Comparison of ENCODE assay signal across 34 cellular contexts in the genomic region with DNA sequence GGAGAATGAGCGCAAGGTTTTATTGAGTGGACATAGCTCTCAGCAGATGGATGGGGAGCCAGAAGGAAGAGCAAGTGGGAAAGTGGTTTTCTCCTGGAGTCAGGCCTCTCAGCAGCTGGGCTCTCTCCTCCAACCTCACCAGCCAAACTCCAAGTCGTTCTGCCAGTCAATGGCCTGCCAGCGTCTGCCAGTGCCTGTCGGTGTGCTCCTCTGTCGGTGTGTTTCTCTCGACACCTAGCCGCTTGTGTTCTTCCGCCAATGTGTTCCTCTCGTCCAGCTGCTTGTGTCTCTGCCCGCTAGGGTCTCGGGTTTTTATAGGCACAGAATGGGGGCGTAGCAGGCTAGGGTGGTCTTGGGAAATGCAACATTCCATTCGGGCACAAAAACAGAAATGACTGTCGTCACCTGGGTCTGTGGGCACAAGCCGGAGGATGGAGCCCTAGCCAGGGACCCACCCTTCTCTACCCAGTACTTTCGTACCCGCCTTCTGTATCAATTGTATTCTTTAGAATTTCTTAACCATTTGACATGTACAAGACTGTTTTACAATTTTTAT.
"Had no signal": no experiment of that assay in that cellular context is flagged by ENCODE, and none has a peak within 500 bp of the region (broad histone marks: within the 10 kb centered on the region; RNA-seq: fewer than 3 reads in every experiment).

No MANE protein-coding gene starts in this region.

- H3K9me3 ChIP-seq: ascending aorta, Peyer's patch had no signal

- H3K4me1 Mint-ChIP-seq: activated B cell treated with CpG ODN at 0.5 μM for 24 hours; activated CD4-positive, alpha-beta memory T cell treated with anti-CD3 and anti-CD28 coated beads, Interleukin-2, amount 10 ng/mL, durations not matched to agents 7 days and 5 days; activated CD8-positive, alpha-beta memory T cell treated with anti-CD3 and anti-CD28 coated beads, Interleukin-2, amount 10 ng/mL, durations not matched to agents 7 days and 5 days; activated naive CD4-positive, alpha-beta T cell treated with anti-CD3 and anti-CD28 coated beads, Interleukin-2, amount 50 U/mL, for 24 hours; activated naive CD8-positive, alpha-beta T cell treated with anti-CD3 and anti-CD28 coated beads, Interleukin-2, amount 10 ng/mL, durations not matched to agents 7 days and 5 days; activated T-helper 17 cell treated with anti-CD3 and anti-CD28 coated beads, Interleukin-2, amount 50 U/mL, for 72 hours; central memory CD8-positive, alpha-beta T cell had no signal

- H3K4me1 ChIP-seq: ascending aorta, Peyer's patch had no signal

- H3K36me3 Mint-ChIP-seq: activated CD8-positive, alpha-beta memory T cell treated with anti-CD3 and anti-CD28 coated beads, Interleukin-2, amount 10 ng/mL, durations not matched to agents 7 days and 5 days; activated naive CD4-positive, alpha-beta T cell treated with anti-CD3 and anti-CD28 coated beads, Interleukin-2, amount 50 U/mL, for 24 hours; activated naive CD8-positive, alpha-beta T cell treated with anti-CD3 and anti-CD28 coated beads, Interleukin-2, amount 10 ng/mL, durations not matched to agents 7 days and 5 days had no signal

- DNase-seq: activated B cell treated with CpG ODN at 0.5 μM for 24 hours; activated CD4-positive, alpha-beta memory T cell treated with anti-CD3 and anti-CD28 coated beads, Interleukin-2, amount 10 ng/mL, durations not matched to agents 7 days and 5 days; activated CD4-positive, alpha-beta T cell treated with anti-CD3 and anti-CD28 coated beads for 4 hours; activated CD4-positive, CD25-positive, alpha-beta regulatory T cell treated with anti-CD3 and anti-CD28 coated beads, Interleukin-2, amount 50 U/mL, for 72 hours; activated CD8-positive, alpha-beta memory T cell treated with anti-CD3 and anti-CD28 coated beads for 24 hours; activated CD8-positive, alpha-beta memory T cell treated with anti-CD3 and anti-CD28 coated beads, Interleukin-2, amount 10 ng/mL, durations not matched to agents 7 days and 5 days; activated CD8-positive, alpha-beta memory T cell treated with anti-CD3 and anti-CD28 coated beads, Interleukin-2, amount 50 U/mL, for 48 hours; activated effector memory CD4-positive, alpha-beta T cell treated with anti-CD3 and anti-CD28 coated beads, Interleukin-2, amount 50 U/mL, for 16 hours; activated naive CD4-positive, alpha-beta T cell treated with Interleukin-2 at 50 U/mL for 16 hours; activated naive CD8-positive, alpha-beta T cell treated with anti-CD3 and anti-CD28 coated beads, Interleukin-2, amount 10 ng/mL, durations not matched to agents 7 days and 5 days; activated T-cell treated with anti-CD3 and anti-CD28 coated beads, Interleukin-2, amount 50 U/mL, for 48 hours; amygdala; NCI-H1105 treated with DMSO at 0.1 percent for 48 hours; NCI-H1436; NCI-H1694; NCI-H1930; NCI-H2081 treated with DMSO at 0.1 percent for 48 hours; NCI-H345; NCI-H524 treated with DMSO at 0.1 percent for 48 hours; NCI-H748 treated with DMSO at 0.1 percent for 48 hours; NK-92 treated with Interleukin-12 subunit alpha and Interleukin-12 subunit beta, amount 100 ng/mL, for 24 hours; PC-3; Peyer's patch; RPMI8226; SW 1271; T-helper 1 cell; T-helper 2 cell; T-helper 9 cell had no signal

- H3K27ac ChIP-seq: ascending aorta, cardiac muscle cell, Peyer's patch, VCaP had no signal

- ATAC-seq: activated CD8-positive, alpha-beta memory T cell treated with anti-CD3 and anti-CD28 coated beads, Interleukin-2, amount 10 ng/mL, durations not matched to agents 7 days and 5 days; activated T-helper 17 cell treated with anti-CD3 and anti-CD28 coated beads, Interleukin-2, amount 50 U/mL, for 72 hours; PC-3 had no signal

- H3K9me3 Mint-ChIP-seq: activated B cell treated with CpG ODN at 0.5 μM for 24 hours; activated naive CD8-positive, alpha-beta T cell treated with anti-CD3 and anti-CD28 coated beads, Interleukin-2, amount 10 ng/mL, durations not matched to agents 7 days and 5 days had no signal

- H3K4me3 ChIP-seq: ascending aorta, cardiac muscle cell, Peyer's patch had no signal

- H3K36me3 ChIP-seq: ascending aorta, cardiac muscle cell, Peyer's patch had no signal

- H3K27me3 ChIP-seq: ascending aorta, cardiac muscle cell, Peyer's patch had no signal

- H3K4me3 Mint-ChIP-seq: activated B cell treated with CpG ODN at 0.5 μM for 24 hours; activated CD4-positive, alpha-beta memory T cell treated with anti-CD3 and anti-CD28 coated beads, Interleukin-2, amount 10 ng/mL, durations not matched to agents 7 days and 5 days; activated CD8-positive, alpha-beta memory T cell treated with anti-CD3 and anti-CD28 coated beads, Interleukin-2, amount 10 ng/mL, durations not matched to agents 7 days and 5 days; activated naive CD4-positive, alpha-beta T cell treated with anti-CD3 and anti-CD28 coated beads, Interleukin-2, amount 50 U/mL, for 24 hours; activated naive CD8-positive, alpha-beta T cell treated with anti-CD3 and anti-CD28 coated beads, Interleukin-2, amount 10 ng/mL, durations not matched to agents 7 days and 5 days; activated T-helper 17 cell treated with anti-CD3 and anti-CD28 coated beads, Interleukin-2, amount 50 U/mL, for 72 hours; central memory CD8-positive, alpha-beta T cell had no signal

- H3K27me3 Mint-ChIP-seq: activated B cell treated with CpG ODN at 0.5 μM for 24 hours; activated CD4-positive, alpha-beta memory T cell treated with anti-CD3 and anti-CD28 coated beads, Interleukin-2, amount 10 ng/mL, durations not matched to agents 7 days and 5 days; activated CD8-positive, alpha-beta memory T cell treated with anti-CD3 and anti-CD28 coated beads, Interleukin-2, amount 10 ng/mL, durations not matched to agents 7 days and 5 days; activated naive CD4-positive, alpha-beta T cell treated with anti-CD3 and anti-CD28 coated beads, Interleukin-2, amount 50 U/mL, for 24 hours; activated naive CD8-positive, alpha-beta T cell treated with anti-CD3 and anti-CD28 coated beads, Interleukin-2, amount 10 ng/mL, durations not matched to agents 7 days and 5 days; activated T-helper 17 cell treated with anti-CD3 and anti-CD28 coated beads, Interleukin-2, amount 50 U/mL, for 72 hours; central memory CD8-positive, alpha-beta T cell had no signal

- H3K27ac Mint-ChIP-seq: activated B cell treated with CpG ODN at 0.5 μM for 24 hours; activated CD4-positive, alpha-beta memory T cell treated with anti-CD3 and anti-CD28 coated beads, Interleukin-2, amount 10 ng/mL, durations not matched to agents 7 days and 5 days; activated CD8-positive, alpha-beta memory T cell treated with anti-CD3 and anti-CD28 coated beads, Interleukin-2, amount 10 ng/mL, durations not matched to agents 7 days and 5 days; activated naive CD4-positive, alpha-beta T cell treated with anti-CD3 and anti-CD28 coated beads, Interleukin-2, amount 50 U/mL, for 24 hours; activated naive CD8-positive, alpha-beta T cell treated with anti-CD3 and anti-CD28 coated beads, Interleukin-2, amount 10 ng/mL, durations not matched to agents 7 days and 5 days; activated T-helper 17 cell treated with anti-CD3 and anti-CD28 coated beads, Interleukin-2, amount 50 U/mL, for 72 hours had no signal
